In the genomic region with DNA sequence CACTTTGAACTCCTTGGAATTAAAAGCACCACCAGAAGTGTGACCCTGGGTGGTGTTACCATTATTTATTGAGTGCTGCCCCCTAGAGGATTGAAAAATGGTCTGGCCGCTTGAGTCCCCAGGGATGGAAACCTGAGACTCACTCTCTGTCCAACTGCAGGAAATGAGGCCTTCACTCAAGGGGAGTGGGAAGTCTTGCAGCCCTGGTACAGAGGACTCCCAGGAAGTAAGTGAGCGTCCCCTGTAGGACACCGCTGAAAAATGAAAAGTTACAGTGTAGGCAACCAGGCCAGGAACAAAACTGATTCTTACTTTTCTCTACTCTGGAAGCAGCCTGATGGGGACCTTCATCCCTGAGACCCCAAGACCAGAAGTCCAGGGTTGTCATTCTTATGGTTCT, we compare ENCODE assay signal across 8 cellular contexts. TPM values are rescaled to one million over a fixed set of nuclear protein-coding genes. Genes with fewer than 3 reads are reported as not detected.
A peak's percentile ranks its signal among the peaks of the same experiment; 100 is the strongest.
DNase-seq lines count a peak whose midpoint lies in the region; ATAC-seq, FAIRE-seq and TF ChIP-seq lines count a peak whose summit lies in the region.

No MANE protein-coding gene starts in this region.

- H3K4me3 Mint-ChIP-seq in naive thymus-derived CD4-positive, alpha-beta T cell, result peak overlapping the region in 6 of 10 donors; percentile 2 to 68 (median 29)

- TF ChIP-seq CTCF in D721Med (IDR thresholded peaks at IDR 0.05; ENCODE audit: insufficient read depth, missing control alignments), result peak; percentile 53

- no peaks in the 10 kb centered on the region for H3K36me3 ChIP-seq in naive thymus-derived CD4-positive, alpha-beta T cell (ENCODE audit: control insufficient read depth in 2 of 3, insufficient read depth in 3 of 3, low read length in 3 of 3)

- H3K9me3 ChIP-seq in naive thymus-derived CD4-positive, alpha-beta T cell (ENCODE audit: control insufficient read depth in 2 of 3, low read length in 3 of 3), result no peaks in the 10 kb centered on the region

- ATAC-seq in GM19452 (IDR thresholded peaks at IDR 0.05; ENCODE audit: unreplicated experiment) (peak; percentile 59), HG03457 (IDR thresholded peaks at IDR 0.05; ENCODE audit: unreplicated experiment) (peak; percentile 48)
- ATAC-seq in naive thymus-derived CD4-positive, alpha-beta T cell, result peak; percentile 40

- CTCF ChIA-PET in naive thymus-derived CD4-positive, alpha-beta T cell (lab: Charles Lee), result interaction anchor here (0.8 to 2.2 kb wide), 5 partner anchors 77 to 1419 kb away, joined by 3 to 10 read pairs (median 5); no protein-coding TSS in a partner anchor

- peak overlapping the region in 1 of 9 donors; percentile 9 for H3K27ac Mint-ChIP-seq in naive thymus-derived CD4-positive, alpha-beta T cell

- H3K9me3 Mint-ChIP-seq in naive thymus-derived CD4-positive, alpha-beta T cell, result peaks cover 0 to 1% (median 0%) of the 10 kb centered on the region in 11 donors

- H3K4me1 ChIP-seq in naive thymus-derived CD4-positive, alpha-beta T cell (ENCODE audit: control insufficient read depth in 2 of 2, insufficient read depth in 2 of 2, low read length in 2 of 2), result peaks cover 0 to 4% of the 10 kb centered on the region in 2 donors

- H3K36me3 Mint-ChIP-seq in naive thymus-derived CD4-positive, alpha-beta T cell, result peaks cover 0 to 3% (median 0%) of the 10 kb centered on the region in 5 donors

- no peak for FAIRE-seq in D721Med (lab: Jason Lieb, UNC)

- intact Hi-C loops in naive thymus-derived CD4-positive, alpha-beta T cell (cut with micrococcal nuclease), result loop anchor here (1.0 to 5.0 kb wide), 9 partner anchors 68 to 1573 kb away; no protein-coding TSS in a partner anchor

- POLR2A ChIA-PET in naive thymus-derived CD4-positive, alpha-beta T cell (lab: Charles Lee), result no interaction called here

- peak overlapping the region; percentile 79 for H3K27ac ChIP-seq in epithelial cell of prostate
- H3K27ac ChIP-seq in naive thymus-derived CD4-positive, alpha-beta T cell (ENCODE audit: low read depth, low read length), result no peak overlapping the region

- no peak for DNase-seq in D721Med (ENCODE audit: insufficient read length, low spot score)
- peak; percentile 90 for DNase-seq in NCI-H510A (lab: John Stamatoyannopoulos, UW)
- DNase-seq in activated CD4-positive, alpha-beta T cell treated with anti-CD3 and anti-CD28 coated beads for 4 hours, result peak; percentile 38 to 41
- DNase-seq in epithelial cell of prostate (ENCODE audit: low read depth, low spot score), result no peak
- peak in 7 of 9 donors; percentile 16 to 56 (median 39) for DNase-seq in naive thymus-derived CD4-positive, alpha-beta T cell
- DNase-seq in NK-92 (lab: John Stamatoyannopoulos, UW; ENCODE audit: unreplicated experiment), result no peak

- H3K27me3 Mint-ChIP-seq in naive thymus-derived CD4-positive, alpha-beta T cell, result peaks cover 40 to 55% (median 44%) of the 10 kb centered on the region in 5 donors

- no peak overlapping the region for H3K4me3 ChIP-seq in naive thymus-derived CD4-positive, alpha-beta T cell (ENCODE audit: low read length)

- H3K27me3 ChIP-seq in naive thymus-derived CD4-positive, alpha-beta T cell (ENCODE audit: control insufficient read depth in 2 of 2, insufficient read depth in 2 of 2, low read length in 2 of 2), result peaks cover 3 to 8% of the 10 kb centered on the region in 2 donors

- H3K4me1 Mint-ChIP-seq in naive thymus-derived CD4-positive, alpha-beta T cell, result peaks cover 16 to 43% (median 24%) of the 10 kb centered on the region in 7 donors

RNA-seq across cellular contexts. Expression of a gene that starts 2.2 kb away (rescaled TPM):
- 10 to 100 TPM in 1 of 5 experiments, 1 to 10 TPM in 3, under 1 TPM in 1; 0.50 to 23.7 (median 2.2) TPM for total RNA-seq in naive thymus-derived CD4-positive, alpha-beta T cell
- under 1 TPM; 0.35 to 0.51 TPM for polyA plus RNA-seq in naive thymus-derived CD4-positive, alpha-beta T cell

Comparison
In these comparisons a context has a peak if more than half of its experiments do, and no peak if none do; other contexts are left out.
1. DNase-seq: peak in NCI-H510A (single experiment), activated CD4-positive, alpha-beta T cell treated with anti-CD3 and anti-CD28 coated beads for 4 hours (2 of 2) and naive thymus-derived CD4-positive, alpha-beta T cell (7 of 9); none in D721Med (single experiment), epithelial cell of prostate (single experiment) and NK-92 (single experiment).
2. Peak in every context shown above with its lines, with median percentiles within 50 percentile points of each other: ATAC-seq.